Comparison of ENCODE assay signal across 20 cellular contexts in genomic region chr14:100804558-100805309, GRCh38. TPM values are rescaled to one million over a fixed set of nuclear protein-coding genes. Genes with fewer than 3 reads are reported as not detected.
DNase-seq lines count a peak whose midpoint lies in the region; ATAC-seq, FAIRE-seq and TF ChIP-seq lines count a peak whose summit lies in the region.
"Had no signal": no experiment of that assay in that cellular context is flagged by ENCODE, and none has a peak within 500 bp of the region (broad histone marks: within the 10 kb centered on the region; RNA-seq: fewer than 3 reads in every experiment).

No MANE protein-coding gene starts in this region.

- peak overlapping the region; percentile 86; the same call in 1 of the 2 replicates for H2BK20ac ChIP-seq in H1 (ENCODE audit: low read length)

- H4K91ac ChIP-seq in H1 (replicated peaks; ENCODE audit: insufficient read length, low read length) = peak overlapping the region; percentile 79

- H3K9ac ChIP-seq in H1 (replicated peaks in 1 of 4; ENCODE audit: extremely low read depth in 1 of 4, low read depth in 3 of 4, low read length in 3 of 4) = no peak overlapping the region

- no peak for TF ChIP-seq POLR2A in H1 (IDR thresholded peaks at IDR 0.05; ENCODE audit: control extremely low read depth in 1 of 2, low read depth in 2 of 2, low read length in 2 of 2)

- no peak overlapping the region for H3K4ac ChIP-seq in H1 (replicated peaks; ENCODE audit: insufficient read length, low read depth, low read length)

- H2BK12ac ChIP-seq in H1 (ENCODE audit: low read depth, low read length) = peak overlapping the region; percentile 80; the same call in 1 of the 2 replicates

- H3K4me3 ChIP-seq in H7 (ENCODE audit: insufficient read depth, low read depth, low read length) = no peak overlapping the region
- H3K4me3 ChIP-seq in H1 (ENCODE audit: extremely low read depth in 1 of 4, insufficient read depth in 2 of 4, low read depth in 3 of 4, low read length in 4 of 4) = no peak overlapping the region; a peak in 1 of 8 replicates

- no peaks in the 10 kb centered on the region for H4K20me1 ChIP-seq in H1 (replicated peaks in 1 of 2; ENCODE audit: control insufficient read depth in 1 of 2, insufficient read depth in 2 of 2, low read length in 2 of 2)

- H3K18ac ChIP-seq in H1 (ENCODE audit: extremely low read depth, low read length) = peak overlapping the region; percentile 1; the same call in 1 of the 2 replicates

- no peak overlapping the region for H3K27ac ChIP-seq in H1 (ENCODE audit: low read depth, low read length)

- no peaks in the 10 kb centered on the region for H3K79me1 ChIP-seq in H1 (ENCODE audit: low read depth, low read length)

- ATAC-seq in HG02678 (IDR thresholded peaks at IDR 0.05; ENCODE audit: unreplicated experiment) = no peak
- no peak for ATAC-seq in HG03571 (IDR thresholded peaks at IDR 0.05; ENCODE audit: unreplicated experiment)
- ATAC-seq: HCT116 had no signal

- no peaks in the 10 kb centered on the region for H3K79me2 ChIP-seq in H1 (ENCODE audit: control insufficient read depth in 1 of 2, insufficient read depth in 2 of 2, low read length in 2 of 2)

- no peak overlapping the region; the same call in 1 of the 2 replicates for H4K8ac ChIP-seq in H1 (ENCODE audit: extremely low read depth, insufficient read depth, low read length)

- H3K23me2 ChIP-seq in H1 (ENCODE audit: low read depth, low read length) = no peaks in the 10 kb centered on the region

- no peak overlapping the region; the same call in 1 of the 2 replicates for H2AK5ac ChIP-seq in H1 (ENCODE audit: low read depth, low read length)

- H3K27me3 ChIP-seq in H7 (ENCODE audit: control insufficient read depth, insufficient read depth, low read length) (no peaks in the 10 kb centered on the region), H1 (replicated peaks in 1 of 4; ENCODE audit: control insufficient read depth in 3 of 4, extremely low read depth in 1 of 4, insufficient read depth in 3 of 4, low read length in 3 of 4) (no peaks in the 10 kb centered on the region; a peak in 2 of 7 replicates)

- no peak for TF ChIP-seq EP300 in H1 (IDR thresholded peaks at IDR 0.05; ENCODE audit: borderline replicate concordance in 1 of 2, low read depth in 2 of 2, low read length in 2 of 2)

- H3K23ac ChIP-seq in H1 (ENCODE audit: insufficient read length) = no peak overlapping the region

- peak overlapping the region; percentile 1 for H4K5ac ChIP-seq in H1 (ENCODE audit: insufficient read length, low read depth, low read length)

- peak; percentile 57 for DNase-seq in ELF-1 (ENCODE audit: low read depth, low spot score)
- peak; percentile 72 for DNase-seq in H7
- peak in 1 of 2 experiments; percentile 62 for DNase-seq in H1 (ENCODE audit: low read depth in 1 of 2, low spot score in 2 of 2)
- peak; percentile 35 for DNase-seq in left kidney (ENCODE audit: low read depth, low spot score)
- DNase-seq in activated CD4-positive, alpha-beta T cell treated with anti-CD3 and anti-CD28 coated beads, Interleukin-2, amount 50 U/mL, for 1 hour = no peak
- no peak for DNase-seq in urothelium cell line (ENCODE audit: low spot score)
- DNase-seq: ACHN, DMS79 treated with DMSO at 0.1 percent for 48 hours, IMR-90, NCI-H1417 treated with DMSO at 0.1 percent for 48 hours, NCI-H187 treated with DMSO at 0.1 percent for 48 hours, NCI-H226, NCI-H524, NCI-H82, RPMI8226 had no signal

- FAIRE-seq in H1 (lab: Jason Lieb, UNC) (no peak), urothelium cell line (lab: Jason Lieb, UNC) (no peak)

- TF ChIP-seq RAD21 in H1 (IDR thresholded peaks at IDR 0.05 in 1 of 2, conservative IDR thresholded peaks at IDR 0.05 in 1 of 2; ENCODE audit: low read depth in 2 of 2, low read length in 2 of 2) = peak in 1 of 2 experiments; percentile 21; a peak in 1 of 4 replicates

- H3K56ac ChIP-seq in H1 (replicated peaks; ENCODE audit: insufficient read length, low read depth, low read length) = no peak overlapping the region

- no peaks in the 10 kb centered on the region for H3K36me3 ChIP-seq in H7 (replicated peaks; ENCODE audit: control insufficient read depth, insufficient read depth, low read length)
- H3K36me3 ChIP-seq in H1 (ENCODE audit: control insufficient read depth in 2 of 4, insufficient read depth in 4 of 4, low read length in 3 of 4) = no peaks in the 10 kb centered on the region

- H3K14ac ChIP-seq in H1 (ENCODE audit: insufficient read length) = no peak overlapping the region

- 53% methylated on average over 9 of the region's 9 CpGs; no CpG with 5 or more reads in 1 of the 2 experiments for WGBS in H1 (ENCODE audit: extremely low coverage in 1 of 2, insufficient coverage in 1 of 2, insufficient read length in 1 of 2, insufficient replicate concordance in 2 of 2, low coverage in 1 of 2, low lambda C conversion rate in 2 of 2, missing lambda C conversion rate in 1 of 2), 2 experiments

- POLR2A ChIA-PET in H1 (lab: Charles Lee; ENCODE audit: partially characterized antibody) = no interaction called here

- H3K4me1 ChIP-seq in H1 (replicated peaks in 1 of 4; ENCODE audit: control insufficient read depth in 3 of 4, insufficient read depth in 4 of 4, low read length in 3 of 4) = peaks cover 6 to 22% (median 11%) of the 10 kb centered on the region in 4 experiments

- H2BK15ac ChIP-seq in H1 (ENCODE audit: low read length) = no peak overlapping the region

- 0 out of 2 replicates have a peak overlapping the region, but pooled peaks have one; percentile 5 for H2AFZ ChIP-seq in H1 (ENCODE audit: low read length)

- peaks cover 25 to 26% of the 10 kb centered on the region in 2 experiments for H3K9me3 ChIP-seq in H1 (ENCODE audit: insufficient read depth in 2 of 2, low read depth in 1 of 2, low read length in 1 of 2)

- CTCF ChIA-PET in H1 (lab: Charles Lee; ENCODE audit: partially characterized antibody) = interaction anchor here (0.5 kb wide), 1 partner anchor 835 kb away, joined by 3 read pairs; no protein-coding TSS in a partner anchor

- TF ChIP-seq CTCF in H1 (IDR thresholded peaks at IDR 0.05; ENCODE audit: control extremely low read depth in 1 of 3, insufficient read depth in 1 of 3, low read depth in 1 of 3, low read length in 3 of 3) = no peak

- H2BK5ac ChIP-seq in H1 (ENCODE audit: low read depth, low read length) = peak overlapping the region; percentile 71; the same call in 1 of the 2 replicates

- peak overlapping the region; percentile 84 for H2BK120ac ChIP-seq in H1 (replicated peaks; ENCODE audit: low read depth, low read length)

- peak overlapping the region; percentile 41 to 56 for H3K4me2 ChIP-seq in H1 (ENCODE audit: insufficient read depth in 1 of 2, low read depth in 2 of 2, low read length in 2 of 2)

RNA-seq across cellular contexts. Expression of gene MEG3, which starts 21.2 kb away (rescaled TPM):
- 0.04 and 0.31 TPM in 2 replicates for total RNA-seq in H7 (2014; rRNA removed; shearing (Covaris generic))
- total RNA-seq in H1 (2021; fragmentation: NEBNext Ultra II Directional; extraction: Animal tissue kit (Norgen Biotek cat#: 25700)) = 1.1 and 1.3 TPM in 2 replicates
- polyA plus RNA-seq in H1 (2011; rRNA removed) = 0.17 and 0.49 TPM in 2 replicates
- 0.12 TPM for polyA plus RNA-seq in H1 (2011; cell fraction: cytosol; rRNA removed)
- 0.46 TPM for polyA plus RNA-seq in H1 (2011; cell fraction: nucleus; rRNA removed)
- 0.13 to 0.48 TPM in 2 of 4 replicates, not detected in the others for polyA plus RNA-seq in H1 (2012, experiment 1 of 2)
- polyA plus RNA-seq in H1 (2012, experiment 2 of 2) = 0.07 TPM
- polyA plus RNA-seq in H1 (2013, experiment 1 of 2) = 5.1 TPM
- 5.0 TPM for polyA plus RNA-seq in H1 (2013, experiment 2 of 2)
- polyA minus RNA-seq in H1 (2011; rRNA and poly(A)+ RNA removed) = 0.12 and 0.16 TPM in 2 replicates
- polyA minus RNA-seq in H1 (2011; cell fraction: cytosol; rRNA and poly(A)+ RNA removed) = not detected
- polyA minus RNA-seq in H1 (2011; cell fraction: nucleus; rRNA and poly(A)+ RNA removed) = not detected
- total RNA-seq: MCF 10A had no signal
- polyA plus RNA-seq: CD14-positive monocyte had no signal

Comparison
In these comparisons a context has a peak if more than half of its experiments do, and no peak if none do; other contexts are left out.
1. DNase-seq: peak in ELF-1 (single experiment), H7 (single experiment) and left kidney (single experiment); none in activated CD4-positive, alpha-beta T cell treated with anti-CD3 and anti-CD28 coated beads, Interleukin-2, amount 50 U/mL, for 1 hour (single experiment) and urothelium cell line (single experiment).